In the genomic region with DNA sequence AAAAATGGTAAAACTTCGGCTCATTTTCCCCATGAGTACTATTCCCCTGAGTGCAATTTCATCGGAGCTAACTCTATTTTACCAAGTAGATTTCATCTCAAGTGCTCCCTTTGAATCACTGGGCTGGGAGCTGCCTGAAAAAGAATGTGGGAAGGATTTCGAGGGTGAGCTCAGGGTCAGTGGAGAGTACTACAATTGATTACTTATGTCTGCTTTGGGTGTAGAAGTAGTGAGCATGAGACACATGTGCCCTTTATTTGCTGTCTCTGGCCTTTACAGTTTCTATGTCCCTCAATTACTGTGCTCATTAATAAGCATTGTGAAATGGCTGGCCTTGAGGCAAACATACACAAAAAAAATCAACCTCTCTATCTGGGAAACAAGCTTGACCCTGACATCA, we compare ENCODE assay signal across 15 cellular contexts.
"Had no signal": no experiment of that assay in that cellular context is flagged by ENCODE, and none has a peak within 500 bp of the region (broad histone marks: within the 10 kb centered on the region; RNA-seq: fewer than 3 reads in every experiment).

No MANE protein-coding gene starts in this region.

- H3K27me3 Mint-ChIP-seq: brain had no signal

- H3K36me3 Mint-ChIP-seq: activated CD8-positive, alpha-beta memory T cell treated with anti-CD3 and anti-CD28 coated beads, Interleukin-2, amount 10 ng/mL, durations not matched to agents 7 days and 5 days; brain had no signal

- ATAC-seq: activated CD8-positive, alpha-beta memory T cell treated with anti-CD3 and anti-CD28 coated beads, Interleukin-2, amount 10 ng/mL, durations not matched to agents 7 days and 5 days; left lobe of liver; stimulated activated naive CD8-positive, alpha-beta T cell treated with anti-CD3 and anti-CD28 coated beads, Interleukin-15, Interleukin-2, amounts not matched to agents 100 U/mL and 50 U/mL, for 24 hours had no signal

- DNase-seq: activated CD4-positive, alpha-beta T cell treated with anti-CD3 and anti-CD28 coated beads, Interleukin-2, amount 50 U/mL, for 48 hours; activated CD4-positive, CD25-positive, alpha-beta regulatory T cell treated with anti-CD3 and anti-CD28 coated beads, Interleukin-2, amount 50 U/mL, for 72 hours; activated CD8-positive, alpha-beta memory T cell treated with anti-CD3 and anti-CD28 coated beads, Interleukin-2, amount 10 ng/mL, durations not matched to agents 7 days and 5 days; activated effector memory CD4-positive, alpha-beta T cell treated with Interleukin-2 at 50 U/mL for 16 hours; activated T-cell treated with anti-CD3 and anti-CD28 coated beads, Interleukin-2, amount 50 U/mL, for 24 hours; amniotic stem cell; effector memory CD4-positive, alpha-beta T cell; head of caudate nucleus; stimulated activated CD4-positive, alpha-beta T cell treated with anti-CD3 and anti-CD28 coated beads, Interleukin-2, amount 100 ng/mL, for 48 hours; stimulated activated naive CD8-positive, alpha-beta T cell treated with anti-CD3 and anti-CD28 coated beads, Interleukin-15, Interleukin-2, amounts not matched to agents 100 U/mL and 50 U/mL, for 24 hours had no signal

- H3K4me1 Mint-ChIP-seq: activated CD8-positive, alpha-beta memory T cell treated with anti-CD3 and anti-CD28 coated beads, Interleukin-2, amount 10 ng/mL, durations not matched to agents 7 days and 5 days; activated naive CD4-positive, alpha-beta T cell treated with anti-CD3 and anti-CD28 coated beads, Interleukin-2, amount 50 U/mL, for 24 hours; central memory CD8-positive, alpha-beta T cell had no signal

- H3K4me3 Mint-ChIP-seq: activated CD8-positive, alpha-beta memory T cell treated with anti-CD3 and anti-CD28 coated beads, Interleukin-2, amount 10 ng/mL, durations not matched to agents 7 days and 5 days; activated naive CD4-positive, alpha-beta T cell treated with anti-CD3 and anti-CD28 coated beads, Interleukin-2, amount 50 U/mL, for 24 hours; activated T-cell treated with anti-CD3 and anti-CD28 coated beads, Interleukin-2, amount 50 U/mL, for 24 hours; brain; central memory CD8-positive, alpha-beta T cell; nephron had no signal

- H3K9me3 Mint-ChIP-seq: activated naive CD4-positive, alpha-beta T cell treated with anti-CD3 and anti-CD28 coated beads, Interleukin-2, amount 50 U/mL, for 24 hours; activated T-cell treated with anti-CD3 and anti-CD28 coated beads, Interleukin-2, amount 50 U/mL, for 24 hours; central memory CD8-positive, alpha-beta T cell; nephron had no signal

- H3K27ac Mint-ChIP-seq: activated CD8-positive, alpha-beta memory T cell treated with anti-CD3 and anti-CD28 coated beads, Interleukin-2, amount 10 ng/mL, durations not matched to agents 7 days and 5 days; activated naive CD4-positive, alpha-beta T cell treated with anti-CD3 and anti-CD28 coated beads, Interleukin-2, amount 50 U/mL, for 24 hours; activated T-cell treated with anti-CD3 and anti-CD28 coated beads, Interleukin-2, amount 50 U/mL, for 24 hours; brain had no signal
